Comparison of ENCODE assay signal across 6 cellular contexts in the genomic region with DNA sequence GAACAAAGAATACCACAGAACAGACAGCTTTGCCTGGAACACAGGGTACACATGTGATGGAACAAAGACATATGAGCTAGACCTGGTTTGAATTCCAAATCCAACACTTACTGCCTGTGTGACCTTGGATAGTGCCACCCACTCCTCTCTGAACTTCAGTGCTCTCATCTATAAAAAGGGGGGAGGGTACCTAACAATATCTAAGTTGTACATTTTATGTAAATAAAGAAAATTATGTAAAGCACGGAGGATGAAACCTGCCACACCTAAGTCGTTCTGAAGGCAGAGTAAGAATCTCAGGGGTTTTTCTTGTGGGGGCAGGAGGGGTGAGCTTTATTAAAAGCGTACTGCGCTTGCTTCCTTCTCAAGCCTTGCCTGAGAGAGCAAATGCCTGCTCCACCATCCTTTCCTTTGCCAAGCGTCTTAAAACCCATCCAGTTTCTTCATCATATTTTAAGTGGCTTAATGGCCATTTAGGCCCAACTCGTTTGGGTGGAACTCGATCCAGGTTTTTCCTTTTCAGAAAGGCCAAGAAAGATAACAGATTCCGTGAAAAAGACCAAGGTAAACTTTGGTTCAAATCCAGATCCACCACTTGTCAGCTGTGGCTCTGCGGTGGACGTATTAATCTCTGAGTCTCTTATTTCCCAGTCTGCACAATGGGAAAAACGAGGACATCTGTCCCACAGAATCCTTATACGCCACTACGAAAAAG. TPM values are rescaled to one million over a fixed set of nuclear protein-coding genes. Genes with fewer than 3 reads are reported as not detected.
DNase-seq lines count a peak whose midpoint lies in the region; ATAC-seq and TF ChIP-seq lines count a peak whose summit lies in the region.

No MANE protein-coding gene starts in this region.

- H3K9me3 Mint-ChIP-seq in activated CD8-positive, alpha-beta memory T cell treated with anti-CD3 and anti-CD28 coated beads, Interleukin-2, amount 10 ng/mL, durations not matched to agents 7 days and 5 days (ENCODE audit: low read depth) = peaks cover 6% of the 10 kb centered on the region
- peaks cover 0 to 4% of the 10 kb centered on the region in 2 donors for H3K9me3 Mint-ChIP-seq in stimulated activated naive B cell treated with anti-CD40 and anti-IgM and Interleukin-4, amounts not matched to agents 10 μg/mL and 1 μg/mL and 100 μg/mL, for 72 hours

- no peak for TF ChIP-seq POLR2A in esophagus muscularis mucosa (IDR thresholded peaks at IDR 0.05; ENCODE audit: low read depth)

- CTCF ChIA-PET in activated CD8-positive, alpha-beta memory T cell treated with anti-CD3 and anti-CD28 coated beads, Interleukin-2, amount 10 ng/mL, durations not matched to agents 7 days and 5 days (lab: Charles Lee) = interaction anchor here (1.1 to 4.6 kb wide), 6 partner anchors 14 to 140 kb away, joined by 3 to 24 read pairs (median 16); no protein-coding TSS in a partner anchor

- intact Hi-C loops in esophagus muscularis mucosa (cut with DNase I) = loop anchor here (5.0 to 10.0 kb wide), 2 partner anchors 47 to 1455 kb away; partner anchors contain the start of genes GLRX5 and IFI27L2

- TF ChIP-seq CTCF in esophagus muscularis mucosa (IDR thresholded peaks at IDR 0.05) = no peak

- peaks cover 49 to 60% (median 53%) of the 10 kb centered on the region in 4 donors for H3K4me1 ChIP-seq in esophagus muscularis mucosa

- ATAC-seq in activated CD8-positive, alpha-beta memory T cell treated with anti-CD3 and anti-CD28 coated beads, Interleukin-2, amount 10 ng/mL, durations not matched to agents 7 days and 5 days = no peak
- no peak for ATAC-seq in stimulated activated naive B cell treated with anti-CD40 and anti-IgM and Interleukin-4, amounts not matched to agents 10 μg/mL and 1 μg/mL and 100 μg/mL, for 72 hours (replicated peaks)
- ATAC-seq in HG03521 (IDR thresholded peaks at IDR 0.05; ENCODE audit: unreplicated experiment) = no peak

- H3K36me3 Mint-ChIP-seq in activated CD8-positive, alpha-beta memory T cell treated with anti-CD3 and anti-CD28 coated beads, Interleukin-2, amount 10 ng/mL, durations not matched to agents 7 days and 5 days = peaks cover 56% of the 10 kb centered on the region
- H3K36me3 Mint-ChIP-seq in stimulated activated naive B cell treated with anti-CD40 and anti-IgM and Interleukin-4, amounts not matched to agents 10 μg/mL and 1 μg/mL and 100 μg/mL, for 72 hours = peaks cover 31 to 44% of the 10 kb centered on the region in 2 donors

- TF ChIP-seq EP300 in esophagus muscularis mucosa (IDR thresholded peaks at IDR 0.05) = no peak

- peak overlapping the region; percentile 95 for H3K4me3 Mint-ChIP-seq in activated CD8-positive, alpha-beta memory T cell treated with anti-CD3 and anti-CD28 coated beads, Interleukin-2, amount 10 ng/mL, durations not matched to agents 7 days and 5 days
- H3K4me3 Mint-ChIP-seq in stimulated activated naive B cell treated with anti-CD40 and anti-IgM and Interleukin-4, amounts not matched to agents 10 μg/mL and 1 μg/mL and 100 μg/mL, for 72 hours = peak overlapping the region; percentile 95 to 97

- peaks cover 0 to 6% (median 2%) of the 10 kb centered on the region in 4 donors for H3K9me3 ChIP-seq in esophagus muscularis mucosa

- peaks cover 0 to 36% (median 15%) of the 10 kb centered on the region in 4 donors for H3K36me3 ChIP-seq in esophagus muscularis mucosa

- DNase-seq in activated CD8-positive, alpha-beta memory T cell treated with anti-CD3 and anti-CD28 coated beads, Interleukin-2, amount 10 ng/mL, durations not matched to agents 7 days and 5 days = no peak
- DNase-seq in activated CD8-positive, alpha-beta memory T cell treated with anti-CD3 and anti-CD28 coated beads, Interleukin-2, amount 50 U/mL, for 4 hours = no peak
- DNase-seq in esophagus muscularis mucosa (ENCODE audit: extremely low spot score) (no peak), SIG-M5 (lab: John Stamatoyannopoulos, UW) (no peak)
- no peak for DNase-seq in stimulated activated naive B cell treated with anti-CD40 and anti-IgM and Interleukin-4, amounts not matched to agents 10 μg/mL and 1 μg/mL and 100 μg/mL, for 72 hours

- H3K4me1 Mint-ChIP-seq in activated CD8-positive, alpha-beta memory T cell treated with anti-CD3 and anti-CD28 coated beads, Interleukin-2, amount 10 ng/mL, durations not matched to agents 7 days and 5 days = peaks cover 64% of the 10 kb centered on the region
- peaks cover 31 to 46% of the 10 kb centered on the region in 2 donors for H3K4me1 Mint-ChIP-seq in stimulated activated naive B cell treated with anti-CD40 and anti-IgM and Interleukin-4, amounts not matched to agents 10 μg/mL and 1 μg/mL and 100 μg/mL, for 72 hours

- H3K27me3 Mint-ChIP-seq in activated CD8-positive, alpha-beta memory T cell treated with anti-CD3 and anti-CD28 coated beads, Interleukin-2, amount 10 ng/mL, durations not matched to agents 7 days and 5 days = no peaks in the 10 kb centered on the region
- H3K27me3 Mint-ChIP-seq in stimulated activated naive B cell treated with anti-CD40 and anti-IgM and Interleukin-4, amounts not matched to agents 10 μg/mL and 1 μg/mL and 100 μg/mL, for 72 hours = no peaks in the 10 kb centered on the region

- peak overlapping the region; percentile 98 for H3K27ac Mint-ChIP-seq in activated CD8-positive, alpha-beta memory T cell treated with anti-CD3 and anti-CD28 coated beads, Interleukin-2, amount 10 ng/mL, durations not matched to agents 7 days and 5 days
- peak overlapping the region; percentile 100 for H3K27ac Mint-ChIP-seq in stimulated activated naive B cell treated with anti-CD40 and anti-IgM and Interleukin-4, amounts not matched to agents 10 μg/mL and 1 μg/mL and 100 μg/mL, for 72 hours

- peak overlapping the region; percentile 78 to 98 (median 91) for H3K4me3 ChIP-seq in esophagus muscularis mucosa

- H3K27ac ChIP-seq in esophagus muscularis mucosa (replicated peaks in 1 of 4) = peak overlapping the region; percentile 94 to 96 (median 95)

- WGBS in esophagus muscularis mucosa = under 1% methylated on average over 13 of the region's 13 CpGs

- H3K27me3 ChIP-seq in esophagus muscularis mucosa = no peaks in the 10 kb centered on the region

RNA-seq across cellular contexts. Expression of gene DDX24, which starts 1.0 kb away (rescaled TPM):
- 100 to 1,000 TPM; 211 to 244 TPM for total RNA-seq in activated CD8-positive, alpha-beta memory T cell treated with anti-CD3 and anti-CD28 coated beads, Interleukin-2, amount 10 ng/mL, durations not matched to agents 7 days and 5 days
- total RNA-seq in esophagus muscularis mucosa = 100 to 1,000 TPM; 142 to 215 (median 176) TPM

RNA-seq across cellular contexts. Expression of gene IFI27L1, which starts 1.1 kb away (rescaled TPM):
- total RNA-seq in activated CD8-positive, alpha-beta memory T cell treated with anti-CD3 and anti-CD28 coated beads, Interleukin-2, amount 10 ng/mL, durations not matched to agents 7 days and 5 days = 10 to 100 TPM; 42.8 to 55.4 TPM
- 10 to 100 TPM in 1 of 4 donors, 1 to 10 TPM in 3; 5.8 to 12.9 (median 6.4) TPM for total RNA-seq in esophagus muscularis mucosa

RNA-seq across cellular contexts. Expression of gene IFI27, which starts 30.5 kb away (rescaled TPM):
- 100 to 1,000 TPM in 1 of 2 experiments, 10 to 100 TPM in 1; 81.5 to 325 TPM for total RNA-seq in activated CD8-positive, alpha-beta memory T cell treated with anti-CD3 and anti-CD28 coated beads, Interleukin-2, amount 10 ng/mL, durations not matched to agents 7 days and 5 days
- 100 to 1,000 TPM in 3 of 4 donors, 10 to 100 TPM in 1; 88.0 to 293 (median 180) TPM for total RNA-seq in esophagus muscularis mucosa

RNA-seq across cellular contexts. Expression of gene IFI27L2, which starts 49.4 kb away (rescaled TPM):
- 100 to 1,000 TPM in 1 of 2 experiments, 10 to 100 TPM in 1; 95.5 to 112 TPM for total RNA-seq in activated CD8-positive, alpha-beta memory T cell treated with anti-CD3 and anti-CD28 coated beads, Interleukin-2, amount 10 ng/mL, durations not matched to agents 7 days and 5 days
- 10 to 100 TPM; 38.8 to 83.9 (median 64.7) TPM for total RNA-seq in esophagus muscularis mucosa

RNA-seq across cellular contexts. Expression of gene OTUB2, which starts 53.9 kb away (rescaled TPM):
- total RNA-seq in activated CD8-positive, alpha-beta memory T cell treated with anti-CD3 and anti-CD28 coated beads, Interleukin-2, amount 10 ng/mL, durations not matched to agents 7 days and 5 days = 1 to 10 TPM; 3.4 to 4.2 TPM
- total RNA-seq in esophagus muscularis mucosa = under 1 TPM in 3 of 4 donors, not detected in 1; 0.42 to 0.63 (median 0.52) TPM
